Comparison of ENCODE assay signal across 1 cellular context in the genomic region with DNA sequence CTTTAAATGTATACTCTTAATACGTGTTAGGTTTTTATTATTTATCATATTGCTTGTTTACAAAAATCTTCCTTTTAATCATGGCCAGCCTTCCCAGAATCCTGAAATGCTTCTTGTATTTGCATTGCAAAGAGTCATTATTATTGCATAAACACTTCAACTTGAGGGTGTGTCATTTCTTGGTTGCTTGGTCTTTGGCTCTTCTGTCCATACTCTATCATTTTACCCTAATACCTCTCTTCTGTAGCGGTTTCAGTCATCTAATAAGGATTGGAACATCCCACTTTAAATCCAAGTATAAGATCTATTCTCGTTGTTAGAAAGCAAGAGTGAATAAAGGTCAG.
TF ChIP-seq lines count a peak whose summit lies in the region.

No MANE protein-coding gene starts in this region.

TF ChIP-seq in SK-N-SH, 30 proteins besides CTCF, POLR2A, EP300 and RAD21 (continued from another document):
- TF ChIP-seq GATA2 (CRISPR knock-in tag; IDR thresholded peaks at IDR 0.05) (no peak), POLR2AphosphoS5 (IDR thresholded peaks at IDR 0.05; ENCODE audit: low read depth, low read length) (no peak), USF2 (IDR thresholded peaks at IDR 0.05; ENCODE audit: borderline replicate concordance, low read depth, low read length) (no peak), NFIC (IDR thresholded peaks at IDR 0.05; ENCODE audit: borderline replicate concordance) (no peak)
TF ChIP-seq in SK-N-SH: peak in this region for 0.
